In genomic region chr7:46775020-46775419, GRCh38 we compare ENCODE assay signal across 15 cellular contexts.
DNase-seq lines count a peak whose midpoint lies in the region; ATAC-seq and TF ChIP-seq lines count a peak whose summit lies in the region.
"Had no signal": no experiment of that assay in that cellular context is flagged by ENCODE, and none has a peak within 500 bp of the region (broad histone marks: within the 10 kb centered on the region; RNA-seq: fewer than 3 reads in every experiment).

No MANE protein-coding gene starts in this region.

- H3K9ac ChIP-seq in GM23248 = no peak overlapping the region
- peak overlapping the region; percentile 56 for H3K9ac ChIP-seq in adipocyte (ENCODE audit: low read length)
- H3K9ac ChIP-seq in mesenchymal stem cell (ENCODE audit: low read length) = peak overlapping the region; percentile 19

- H3K18ac ChIP-seq in mesenchymal stem cell (ENCODE audit: low read depth in 1 of 2, low read length in 2 of 2) = no peak overlapping the region

- no peaks in the 10 kb centered on the region for H3K79me1 ChIP-seq in mesenchymal stem cell (replicated peaks; ENCODE audit: low read length, poor library complexity, severe bottlenecking)

- peak overlapping the region; percentile 11 for H3K4me2 ChIP-seq in GM23248 (ENCODE audit: unreplicated experiment)
- no peak overlapping the region for H3K4me2 ChIP-seq in mesenchymal stem cell (ENCODE audit: low read length, poor library complexity, severe bottlenecking)
- H3K4me2 ChIP-seq: GM23338 had no signal

- no peak overlapping the region for H4K91ac ChIP-seq in mesenchymal stem cell (ENCODE audit: low read length)

- H2AK5ac ChIP-seq in mesenchymal stem cell (ENCODE audit: low read length, severe bottlenecking) = no peak overlapping the region

- ATAC-seq in GM21515 (IDR thresholded peaks at IDR 0.05; ENCODE audit: unreplicated experiment) = no peak
- no peak for ATAC-seq in effector memory CD8-positive, alpha-beta T cell (replicated peaks)
- ATAC-seq: GM12878, GM23338 had no signal

- H3K4me1 ChIP-seq in GM23248 (ENCODE audit: insufficient read depth) = peaks cover 22% of the 10 kb centered on the region
- H3K4me1 ChIP-seq in adipocyte (ENCODE audit: control insufficient read depth, insufficient read depth, low read length) = peaks cover 62% of the 10 kb centered on the region
- H3K4me1 ChIP-seq in mesenchymal stem cell (ENCODE audit: control insufficient read depth, insufficient read depth, low read depth, low read length) = no peaks in the 10 kb centered on the region
- peaks cover 4% of the 10 kb centered on the region for H3K4me1 ChIP-seq in suprapubic skin
- H3K4me1 ChIP-seq: BE2C had no signal

- no peak overlapping the region for H2BK15ac ChIP-seq in mesenchymal stem cell (ENCODE audit: low read depth, poor library complexity, severe bottlenecking)

- no peak overlapping the region for H3K4ac ChIP-seq in mesenchymal stem cell (ENCODE audit: low read depth in 1 of 2, low read length in 2 of 2)

- no peaks in the 10 kb centered on the region for H3K36me3 Mint-ChIP-seq in effector memory CD8-positive, alpha-beta T cell (ENCODE audit: insufficient read depth)
- H3K36me3 Mint-ChIP-seq: CD4-positive, alpha-beta memory T cell had no signal

- H3K9me3 ChIP-seq in GM23248 (ENCODE audit: low read depth) = no peaks in the 10 kb centered on the region
- peaks cover 7% of the 10 kb centered on the region for H3K9me3 ChIP-seq in adipocyte (ENCODE audit: control insufficient read depth, low read length)
- peaks cover 8% of the 10 kb centered on the region for H3K9me3 ChIP-seq in mesenchymal stem cell (ENCODE audit: control insufficient read depth, low read length)
- no peaks in the 10 kb centered on the region for H3K9me3 ChIP-seq in suprapubic skin
- H3K9me3 ChIP-seq: BE2C had no signal

- H3K27ac ChIP-seq in GM23248 (peak overlapping the region; percentile 1; the same call in 1 of the 2 replicates), mesenchymal stem cell (ENCODE audit: low read length, poor library complexity, severe bottlenecking) (no peak overlapping the region), suprapubic skin (peak overlapping the region; percentile 57), brain microvascular endothelial cell (no peak overlapping the region)
- H3K27ac ChIP-seq: C4-2B had no signal

- no peaks in the 10 kb centered on the region for H3K79me2 ChIP-seq in GM23248 (ENCODE audit: insufficient read depth)

- TF ChIP-seq CTCF in suprapubic skin (IDR thresholded peaks at IDR 0.05) (no peak), brain microvascular endothelial cell (IDR thresholded peaks at IDR 0.05; ENCODE audit: low read depth, low read length, missing control alignments) (no peak)

- no peaks in the 10 kb centered on the region for H3K4me1 Mint-ChIP-seq in effector memory CD8-positive, alpha-beta T cell (ENCODE audit: low read depth in 2 of 2)
- H3K4me1 Mint-ChIP-seq: CD4-positive, alpha-beta memory T cell had no signal

- no peaks in the 10 kb centered on the region for H4K20me1 ChIP-seq in GM23248 (ENCODE audit: insufficient read depth)

- no peak overlapping the region for H4K8ac ChIP-seq in mesenchymal stem cell (ENCODE audit: low read length)

- no peaks in the 10 kb centered on the region for H3K27me3 Mint-ChIP-seq in effector memory CD8-positive, alpha-beta T cell
- H3K27me3 Mint-ChIP-seq: CD4-positive, alpha-beta memory T cell had no signal

- no peak overlapping the region for H3K27ac Mint-ChIP-seq in effector memory CD8-positive, alpha-beta T cell
- H3K27ac Mint-ChIP-seq: CD4-positive, alpha-beta memory T cell; GM23338 had no signal

- H3K4me3 ChIP-seq in GM23248 (no peak overlapping the region), adipocyte (ENCODE audit: low read length) (no peak overlapping the region), mesenchymal stem cell (ENCODE audit: insufficient read depth in 1 of 2, low read depth in 1 of 2, low read length in 2 of 2) (no peak overlapping the region), suprapubic skin (no peak overlapping the region), brain microvascular endothelial cell (ENCODE audit: low read depth, low read length) (no peak overlapping the region)
- H3K4me3 ChIP-seq: GM12878, GM23338 had no signal

- no peak overlapping the region for H2BK12ac ChIP-seq in mesenchymal stem cell (ENCODE audit: low read length in 2 of 2)

- H2BK5ac ChIP-seq in mesenchymal stem cell (ENCODE audit: low read depth, low read length, poor library complexity, severe bottlenecking) = no peak overlapping the region

- no peaks in the 10 kb centered on the region for H3K9me2 ChIP-seq in GM23248 (ENCODE audit: insufficient read depth)

- peaks cover 14 to 32% of the 10 kb centered on the region in 2 donors for H3K9me3 Mint-ChIP-seq in effector memory CD8-positive, alpha-beta T cell
- H3K9me3 Mint-ChIP-seq: GM23338 had no signal

- H3F3A ChIP-seq in GM23248 (ENCODE audit: insufficient read depth) = peaks cover 12% of the 10 kb centered on the region

- H3K36me3 ChIP-seq in GM23248 (ENCODE audit: low read depth) (no peaks in the 10 kb centered on the region), adipocyte (ENCODE audit: control insufficient read depth, insufficient read depth, low read length, severe bottlenecking) (no peaks in the 10 kb centered on the region), mesenchymal stem cell (ENCODE audit: control insufficient read depth in 1 of 2, insufficient read depth in 2 of 2, low read depth in 1 of 2, low read length in 2 of 2) (no peaks in the 10 kb centered on the region), suprapubic skin (no peaks in the 10 kb centered on the region), brain microvascular endothelial cell (replicated peaks) (no peaks in the 10 kb centered on the region)
- H3K36me3 ChIP-seq: BE2C had no signal

- no peak overlapping the region for H3K14ac ChIP-seq in mesenchymal stem cell (ENCODE audit: low read length in 2 of 2)

- TF ChIP-seq POLR2A in suprapubic skin (IDR thresholded peaks at IDR 0.05) = no peak

- TF ChIP-seq EP300 in suprapubic skin (IDR thresholded peaks at IDR 0.05) = no peak

- H2AFZ ChIP-seq in GM23248 (0 out of 2 replicates have a peak overlapping the region, but pooled peaks have one; percentile 23), mesenchymal stem cell (ENCODE audit: low read depth, low read length) (no peak overlapping the region)
- H2AFZ ChIP-seq: GM23338 had no signal

- H2BK120ac ChIP-seq in mesenchymal stem cell (ENCODE audit: low read depth, low read length) = no peak overlapping the region

- 36% methylated on average over 1 of the region's 1 CpG for WGBS in GM23248 (ENCODE audit: low coverage in 1 of 2, low lambda C conversion rate in 2 of 2, missing lambda C conversion rate in 2 of 2), 2 experiments
- 71% methylated on average over 1 of the region's 1 CpG for WGBS in mesenchymal stem cell
- 65% methylated on average over 1 of the region's 1 CpG for WGBS in suprapubic skin

- in situ Hi-C loops in GM23248 (cut with MboI) (no loop called here), brain microvascular endothelial cell (cut with HindIII; ENCODE audit: low pct_ligation_motif_present, low sequenced_read_pairs) (no loop called here)

- H3K27me3 ChIP-seq in GM23248 (replicated peaks; ENCODE audit: insufficient read depth) (no peaks in the 10 kb centered on the region), adipocyte (replicated peaks; ENCODE audit: control insufficient read depth, insufficient read depth, low read length) (no peaks in the 10 kb centered on the region), mesenchymal stem cell (ENCODE audit: control insufficient read depth in 1 of 2, insufficient read depth in 1 of 2, low read length in 2 of 2) (no peaks in the 10 kb centered on the region), suprapubic skin (no peaks in the 10 kb centered on the region), brain microvascular endothelial cell (replicated peaks) (no peaks in the 10 kb centered on the region)
- H3K27me3 ChIP-seq: BE2C had no signal

- no peak overlapping the region for H3K23ac ChIP-seq in mesenchymal stem cell (ENCODE audit: low read length in 2 of 2)

- DNase-seq in GM23248 = peak; percentile 29
- no peak for DNase-seq in adipocyte (ENCODE audit: low read depth)
- DNase-seq in mesenchymal stem cell = no peak
- DNase-seq in suprapubic skin (ENCODE audit: low spot score in 2 of 2) = no peak
- DNase-seq in activated T-cell treated with anti-CD3 and anti-CD28 coated beads, Interleukin-2, amount 50 U/mL, for 1 hour = no peak
- no peak for DNase-seq in brain microvascular endothelial cell
- DNase-seq in effector memory CD8-positive, alpha-beta T cell = no peak
- DNase-seq: BE2C; CD4-positive, alpha-beta memory T cell; DMS79; H7 had no signal

- no peak overlapping the region for H3K4me3 Mint-ChIP-seq in effector memory CD8-positive, alpha-beta T cell
- H3K4me3 Mint-ChIP-seq: CD4-positive, alpha-beta memory T cell; GM23338 had no signal

Comparison
In these comparisons a context has a peak if more than half of its experiments do, and no peak if none do; other contexts are left out.
1. H3K27ac ChIP-seq: peak in GM23248 (single experiment) and suprapubic skin (single experiment); none in mesenchymal stem cell (single experiment) and brain microvascular endothelial cell (single experiment).